In genomic region chr10:72277996-72278667, GRCh38 we compare ENCODE assay signal across 8 cellular contexts. TPM values are rescaled to one million over a fixed set of nuclear protein-coding genes. Genes with fewer than 3 reads are reported as not detected.
DNase-seq lines count a peak whose midpoint lies in the region; ATAC-seq and TF ChIP-seq lines count a peak whose summit lies in the region.

No MANE protein-coding gene starts in this region.

- no peak overlapping the region for H3K4me3 Mint-ChIP-seq in T-helper 2 cell treated with Interferon-gamma antibody and Interleukin-4, amounts not matched to agents 5 μg/mL and 100 μg/mL, for 36 hours
- no peak overlapping the region for H3K4me3 Mint-ChIP-seq in activated CD4-positive, alpha-beta memory T cell treated with anti-CD3 and anti-CD28 coated beads for 36 hours
- H3K4me3 Mint-ChIP-seq in stimulated activated memory B cell treated with anti-CD40 and anti-IgM and Interleukin-4, amounts not matched to agents 10 μg/mL and 1 μg/mL and 100 μg/mL, for 72 hours = no peak overlapping the region

- intact Hi-C loops in activated CD4-positive, alpha-beta memory T cell treated with anti-CD3 and anti-CD28 coated beads for 36 hours (cut with micrococcal nuclease) = loop anchor here (1.0 kb wide), 1 partner anchor 7 kb away; no protein-coding TSS in a partner anchor

- ATAC-seq in stimulated activated memory B cell treated with anti-CD40 and anti-IgM and Interleukin-4, amounts not matched to agents 10 μg/mL and 1 μg/mL and 100 μg/mL, for 72 hours = no peak

- H3K4me3 ChIP-seq in fibroblast of villous mesenchyme (ENCODE audit: low read depth, low read length) = no peak overlapping the region

- POLR2A ChIA-PET in activated CD4-positive, alpha-beta memory T cell treated with anti-CD3 and anti-CD28 coated beads for 36 hours (lab: Charles Lee) = interaction anchor here (1.0 to 10.7 kb wide), 7 partner anchors 16 to 190 kb away, joined by 3 to 263 read pairs (median 120); partner anchors contain the start of gene SPOCK2

- peaks cover 40% of the 10 kb centered on the region for H3K4me1 Mint-ChIP-seq in T-helper 2 cell treated with Interferon-gamma antibody and Interleukin-4, amounts not matched to agents 5 μg/mL and 100 μg/mL, for 36 hours (ENCODE audit: low read depth)
- H3K4me1 Mint-ChIP-seq in activated CD4-positive, alpha-beta memory T cell treated with anti-CD3 and anti-CD28 coated beads for 36 hours (ENCODE audit: low read depth) = peaks cover 30% of the 10 kb centered on the region
- H3K4me1 Mint-ChIP-seq in stimulated activated memory B cell treated with anti-CD40 and anti-IgM and Interleukin-4, amounts not matched to agents 10 μg/mL and 1 μg/mL and 100 μg/mL, for 72 hours = peaks cover 48% of the 10 kb centered on the region

- peak overlapping the region; percentile 21 for H3K27ac Mint-ChIP-seq in T-helper 2 cell treated with Interferon-gamma antibody and Interleukin-4, amounts not matched to agents 5 μg/mL and 100 μg/mL, for 36 hours
- H3K27ac Mint-ChIP-seq in activated CD4-positive, alpha-beta memory T cell treated with anti-CD3 and anti-CD28 coated beads for 36 hours = peak overlapping the region; percentile 97
- peak overlapping the region; percentile 85 for H3K27ac Mint-ChIP-seq in stimulated activated memory B cell treated with anti-CD40 and anti-IgM and Interleukin-4, amounts not matched to agents 10 μg/mL and 1 μg/mL and 100 μg/mL, for 72 hours

- H3K36me3 Mint-ChIP-seq in T-helper 2 cell treated with Interferon-gamma antibody and Interleukin-4, amounts not matched to agents 5 μg/mL and 100 μg/mL, for 36 hours (ENCODE audit: low read depth) = peaks cover 30% of the 10 kb centered on the region
- peaks cover 36% of the 10 kb centered on the region for H3K36me3 Mint-ChIP-seq in activated CD4-positive, alpha-beta memory T cell treated with anti-CD3 and anti-CD28 coated beads for 36 hours
- H3K36me3 Mint-ChIP-seq in stimulated activated memory B cell treated with anti-CD40 and anti-IgM and Interleukin-4, amounts not matched to agents 10 μg/mL and 1 μg/mL and 100 μg/mL, for 72 hours = peaks cover 27% of the 10 kb centered on the region

- no peaks in the 10 kb centered on the region for H3K9me3 Mint-ChIP-seq in T-helper 2 cell treated with Interferon-gamma antibody and Interleukin-4, amounts not matched to agents 5 μg/mL and 100 μg/mL, for 36 hours
- H3K9me3 Mint-ChIP-seq in activated CD4-positive, alpha-beta memory T cell treated with anti-CD3 and anti-CD28 coated beads for 36 hours = no peaks in the 10 kb centered on the region
- no peaks in the 10 kb centered on the region for H3K9me3 Mint-ChIP-seq in stimulated activated memory B cell treated with anti-CD40 and anti-IgM and Interleukin-4, amounts not matched to agents 10 μg/mL and 1 μg/mL and 100 μg/mL, for 72 hours

- CTCF ChIA-PET in activated CD4-positive, alpha-beta memory T cell treated with anti-CD3 and anti-CD28 coated beads for 36 hours (lab: Charles Lee) = interaction anchor here (0.5 to 7.6 kb wide), 12 partner anchors 9 to 230 kb away, joined by 3 to 183 read pairs (median 4); no protein-coding TSS in a partner anchor

- TF ChIP-seq CTCF in fibroblast of villous mesenchyme (IDR thresholded peaks at IDR 0.05; ENCODE audit: insufficient read depth, low read depth, low read length) = no peak

- H3K27me3 Mint-ChIP-seq in T-helper 2 cell treated with Interferon-gamma antibody and Interleukin-4, amounts not matched to agents 5 μg/mL and 100 μg/mL, for 36 hours (ENCODE audit: low read depth) = no peaks in the 10 kb centered on the region
- H3K27me3 Mint-ChIP-seq in activated CD4-positive, alpha-beta memory T cell treated with anti-CD3 and anti-CD28 coated beads for 36 hours = peaks cover 5% of the 10 kb centered on the region
- no peaks in the 10 kb centered on the region for H3K27me3 Mint-ChIP-seq in stimulated activated memory B cell treated with anti-CD40 and anti-IgM and Interleukin-4, amounts not matched to agents 10 μg/mL and 1 μg/mL and 100 μg/mL, for 72 hours

- no peak for DNase-seq in T-helper 2 cell treated with Interferon-gamma antibody and Interleukin-4, amounts not matched to agents 5 μg/mL and 100 μg/mL, for 36 hours (ENCODE audit: low spot score)
- no peak for DNase-seq in T-helper 2 cell
- DNase-seq in activated CD4-positive, alpha-beta memory T cell treated with anti-CD3 and anti-CD28 coated beads for 36 hours = no peak
- peak; percentile 64 for DNase-seq in fibroblast of villous mesenchyme (ENCODE audit: low read depth)
- DNase-seq in NCI-H2081 (lab: John Stamatoyannopoulos, UW) = no peak
- no peak for DNase-seq in SHP77 (lab: John Stamatoyannopoulos, UW)
- no peak for DNase-seq in activated effector memory CD4-positive, alpha-beta T cell treated with Interleukin-2 at 50 U/mL for 16 hours

RNA-seq across cellular contexts. Expression of gene DDIT4, which starts 4.4 kb away (rescaled TPM):
- total RNA-seq in activated CD4-positive, alpha-beta memory T cell treated with anti-CD3 and anti-CD28 coated beads for 36 hours = 100 to 1,000 TPM; 637 TPM
- total RNA-seq in fibroblast of villous mesenchyme = 88.5 and 325 TPM in 2 replicates

Comparison
In these comparisons a context has a peak if more than half of its experiments do, and no peak if none do; other contexts are left out.
1. H3K27ac Mint-ChIP-seq: peak in every context shown above with its lines; median percentile 97 in activated CD4-positive, alpha-beta memory T cell treated with anti-CD3 and anti-CD28 coated beads for 36 hours; 85 in stimulated activated memory B cell treated with anti-CD40 and anti-IgM and Interleukin-4, amounts not matched to agents 10 μg/mL and 1 μg/mL and 100 μg/mL, for 72 hours; 21 in T-helper 2 cell treated with Interferon-gamma antibody and Interleukin-4, amounts not matched to agents 5 μg/mL and 100 μg/mL, for 36 hours.